17 cellular contexts compared by ENCODE assay signal in genomic region chr18:51811883-51812282, GRCh38.
DNase-seq lines count a peak whose midpoint lies in the region; ATAC-seq, FAIRE-seq and TF ChIP-seq lines count a peak whose summit lies in the region.
"Had no signal": no experiment of that assay in that cellular context is flagged by ENCODE, and none has a peak within 500 bp of the region (broad histone marks: within the 10 kb centered on the region; RNA-seq: fewer than 3 reads in every experiment).

No MANE protein-coding gene starts in this region.

- no peak overlapping the region for H3K4me3 ChIP-seq in GM12878
- H3K4me3 ChIP-seq in testis: no peak overlapping the region
- H3K4me3 ChIP-seq: SK-N-MC had no signal

- H2AFZ ChIP-seq in GM12878 (ENCODE audit: control insufficient read depth, low read depth, low read length): no peak overlapping the region

- H3K4me2 ChIP-seq in GM12878 (ENCODE audit: control insufficient read depth, insufficient read depth): no peak overlapping the region

- 62% methylated on average over 2 of the region's 2 CpGs for WGBS in GM12878 (ENCODE audit: insufficient coverage, insufficient replicate concordance, low lambda C conversion rate, missing lambda C conversion rate)
- 88 to 91% methylated on average over 2 of the region's 2 CpGs for WGBS in testis, 2 donors

- no peak for TF ChIP-seq POLR2A in GM12878 (IDR thresholded peaks at IDR 0.05; ENCODE audit: low read depth, low read length)
- TF ChIP-seq POLR2A in testis (IDR thresholded peaks at IDR 0.05): no peak

- peak overlapping the region; percentile 33; the same call in 1 of the 2 replicates for H3K27ac ChIP-seq in GM12878 (ENCODE audit: control insufficient read depth, insufficient read depth)
- no peak overlapping the region for H3K27ac ChIP-seq in testis
- H3K27ac ChIP-seq: HL-60, SK-N-MC had no signal

- H3K27me3 ChIP-seq in GM12878 (replicated peaks in 1 of 2; ENCODE audit: control insufficient read depth in 2 of 2, insufficient read depth in 2 of 2, low read length in 1 of 2) (no peaks in the 10 kb centered on the region), testis (no peaks in the 10 kb centered on the region)
- H3K27me3 ChIP-seq: BE2C had no signal

- in situ Hi-C loops in GM12878 (cut with MboI): no loop called here

- TF ChIP-seq CTCF in GM12878 (IDR thresholded peaks at IDR 0.05 in 2 of 3, conservative IDR thresholded peaks at IDR 0.05 in 1 of 3; ENCODE audit: control insufficient read depth in 2 of 3, extremely low read depth in 1 of 3, insufficient read depth in 1 of 3, low read depth in 3 of 3, low read length in 3 of 3) (no peak), testis (IDR thresholded peaks at IDR 0.05) (no peak)

- no peaks in the 10 kb centered on the region; the same call in 2 of the 3 replicates for H3K9me3 ChIP-seq in GM12878 (replicated peaks; ENCODE audit: control insufficient read depth, insufficient read depth, low read length)
- no peaks in the 10 kb centered on the region for H3K9me3 ChIP-seq in testis
- H3K9me3 ChIP-seq: BE2C had no signal

- no peak overlapping the region for H3K9ac ChIP-seq in GM12878 (ENCODE audit: control insufficient read depth, insufficient read depth, low read length)

- RAD21 ChIA-PET in GM12878 (lab: Charles Lee; ENCODE audit: unreplicated experiment): interaction anchor here (0.8 to 1.5 kb wide), 2 partner anchors 54 to 143 kb away, joined by 3 to 4 read pairs; no protein-coding TSS in a partner anchor

- H3K79me2 ChIP-seq in GM12878 (ENCODE audit: control insufficient read depth, insufficient read depth, low read length): no peaks in the 10 kb centered on the region

- FAIRE-seq in GM12878 (lab: Jason Lieb, UNC): no peak

- peak; percentile 95 for ATAC-seq in GM18867 (IDR thresholded peaks at IDR 0.05; ENCODE audit: unreplicated experiment)
- ATAC-seq in GM21515 (IDR thresholded peaks at IDR 0.05; ENCODE audit: unreplicated experiment): peak; percentile 61
- peak; percentile 60 for ATAC-seq in HG03159 (IDR thresholded peaks at IDR 0.05; ENCODE audit: unreplicated experiment)
- ATAC-seq in GM12878: peak; percentile 34; the same call in 2 of the 3 replicates
- ATAC-seq: Right ventricle myocardium inferior had no signal

- intact Hi-C loops in GM12878 (cut with micrococcal nuclease; ENCODE audit: unreplicated experiment): no loop called here
- intact Hi-C loops in testis (cut with DNase I; ENCODE audit: low total_unique reads): no loop called here

- H3K36me3 ChIP-seq in GM12878 (ENCODE audit: control insufficient read depth in 2 of 2, insufficient read depth in 2 of 2, low read length in 1 of 2) (no peaks in the 10 kb centered on the region), testis (ENCODE audit: low read depth, missing control alignments) (no peaks in the 10 kb centered on the region)
- H3K36me3 ChIP-seq: BE2C had no signal

- SMC1A ChIA-PET in GM12878 (lab: Charles Lee; ENCODE audit: uncharacterized antibody, unreplicated experiment): interaction anchor here (0.8 to 4.0 kb wide), 10 partner anchors 11 to 142 kb away, joined by 3 to 13 read pairs (median 3); no protein-coding TSS in a partner anchor

- no TSS peak for BruUV-seq in GM12878 (replicated peaks; lab: Mats Ljungman, UMichigan)

- no peaks in the 10 kb centered on the region for H4K20me1 ChIP-seq in GM12878 (ENCODE audit: control insufficient read depth, insufficient read depth)

- TF ChIP-seq EP300 in GM12878 (IDR thresholded peaks at IDR 0.05; ENCODE audit: borderline replicate concordance in 1 of 2, control insufficient read depth in 1 of 2, low read depth in 2 of 2, low read length in 2 of 2): no peak

- CTCF ChIA-PET in GM12878 (lab: Yijun Ruan, JAX): interaction anchor here (1.1 to 1.5 kb wide), 2 partner anchors 22 to 55 kb away, joined by 3 read pairs; no protein-coding TSS in a partner anchor

- H3K4me1 ChIP-seq in GM12878 (ENCODE audit: control insufficient read depth, insufficient read depth, low read length) (peaks cover 5% of the 10 kb centered on the region; the same call in 1 of the 2 replicates), testis (no peaks in the 10 kb centered on the region)
- H3K4me1 ChIP-seq: BE2C had no signal

- TF ChIP-seq RAD21 in GM12878 (IDR thresholded peaks at IDR 0.05; ENCODE audit: insufficient read depth, low read depth, low read length): no peak

- POLR2A ChIA-PET in GM12878 (lab: Charles Lee): no interaction called here

- DNase-seq in GM12878 (ENCODE audit: low read depth, low spot score) (no peak), AG08396 (ENCODE audit: low spot score) (no peak), midbrain (lab: John Stamatoyannopoulos, UW) (no peak), testis (no peak)
- DNase-seq: BE2C; CD4-positive, alpha-beta memory T cell; DND-41; GDM1; GOT3; NCI-H2227 treated with DMSO at 0.1 percent for 48 hours; T-helper 1 cell had no signal

TF ChIP-seq in GM12878, 131 proteins besides CTCF, POLR2A, EP300 and RAD21:
- peak; percentile 50 for TF ChIP-seq SPI1 (IDR thresholded peaks at IDR 0.05; ENCODE audit: borderline replicate concordance, insufficient read depth, low read depth, low read length)
- peak; percentile 18 to 79; a peak in 1 of 4 replicates for TF ChIP-seq SRF (IDR thresholded peaks at IDR 0.05; ENCODE audit: low read depth in 2 of 2, low read length in 2 of 2)
- TF ChIP-seq ZSCAN29 (IDR thresholded peaks at IDR 0.05): no peak

Comparison
In these comparisons a context has a peak if more than half of its experiments do, and no peak if none do; other contexts are left out.
1. ATAC-seq: peak in every context shown above with its lines; median percentile 95 in GM18867; 61 in GM21515; 60 in HG03159; 34 in GM12878.